Comparison of ENCODE assay signal across 11 cellular contexts in the genomic region with DNA sequence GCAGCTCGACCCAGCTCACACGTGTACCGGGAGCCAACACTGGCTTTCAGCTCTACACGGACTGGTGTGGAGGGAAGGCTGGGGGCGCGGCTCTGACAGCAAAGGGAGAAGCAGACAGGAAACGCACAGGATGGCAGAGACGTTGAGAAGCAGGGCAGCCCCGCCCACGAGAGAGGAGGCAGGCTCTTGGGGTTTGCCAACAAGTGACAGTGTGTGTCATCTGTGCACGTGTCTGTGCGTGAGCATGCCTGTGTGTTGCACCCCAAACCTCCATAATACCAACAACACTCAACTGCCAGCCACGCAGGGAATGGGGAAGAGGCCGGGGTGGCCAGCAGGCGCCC.
DNase-seq lines count a peak whose midpoint lies in the region; ATAC-seq, FAIRE-seq and TF ChIP-seq lines count a peak whose summit lies in the region.
"Had no signal": no experiment of that assay in that cellular context is flagged by ENCODE, and none has a peak within 500 bp of the region (broad histone marks: within the 10 kb centered on the region; RNA-seq: fewer than 3 reads in every experiment).

No MANE protein-coding gene starts in this region.

- FAIRE-seq in urothelium cell line (lab: Jason Lieb, UNC): no peak

- H3K27me3 ChIP-seq in colonic mucosa: no peaks in the 10 kb centered on the region

- POLR2A ChIA-PET in activated CD4-positive, alpha-beta T cell treated with anti-CD3 and anti-CD28 coated beads, Interleukin-2, amount 10 ng/mL, durations not matched to agents 7 days and 5 days (lab: Charles Lee): interaction anchor here (1.0 kb wide), 1 partner anchor 34 kb away, joined by 3 read pairs; no protein-coding TSS in a partner anchor

- H3K9me3 Mint-ChIP-seq in activated CD4-positive, alpha-beta T cell treated with anti-CD3 and anti-CD28 coated beads, Interleukin-2, amount 10 ng/mL, durations not matched to agents 7 days and 5 days: peaks cover 17% of the 10 kb centered on the region

- CTCF ChIA-PET in activated CD4-positive, alpha-beta T cell treated with anti-CD3 and anti-CD28 coated beads, Interleukin-2, amount 10 ng/mL, durations not matched to agents 7 days and 5 days (lab: Charles Lee): interaction anchor here (1.0 kb wide), 2 partner anchors 11 to 19 kb away, joined by 3 read pairs; no protein-coding TSS in a partner anchor

- no peak overlapping the region for H3K9ac ChIP-seq in colonic mucosa (ENCODE audit: low read depth in 2 of 2, low read length in 2 of 2)

- H3K27ac Mint-ChIP-seq in activated CD4-positive, alpha-beta T cell treated with anti-CD3 and anti-CD28 coated beads, Interleukin-2, amount 10 ng/mL, durations not matched to agents 7 days and 5 days: peak overlapping the region; percentile 96

- peaks cover 43% of the 10 kb centered on the region for H3K36me3 Mint-ChIP-seq in activated CD4-positive, alpha-beta T cell treated with anti-CD3 and anti-CD28 coated beads, Interleukin-2, amount 10 ng/mL, durations not matched to agents 7 days and 5 days (ENCODE audit: low read depth)

- peak overlapping the region; percentile 81 for H3K4me3 Mint-ChIP-seq in activated CD4-positive, alpha-beta T cell treated with anti-CD3 and anti-CD28 coated beads, Interleukin-2, amount 10 ng/mL, durations not matched to agents 7 days and 5 days
- H3K4me3 Mint-ChIP-seq: brain had no signal

- H3K36me3 ChIP-seq in colonic mucosa: no peaks in the 10 kb centered on the region

- DNase-seq in GM04503 (ENCODE audit: low read depth) (peak; percentile 5), colonic mucosa (peak; percentile 37), urothelium cell line (ENCODE audit: low spot score) (no peak), midbrain (lab: John Stamatoyannopoulos, UW) (no peak)
- peak; percentile 94 for DNase-seq in activated CD4-positive, alpha-beta T cell treated with anti-CD3 and anti-CD28 coated beads, Interleukin-2, amount 10 ng/mL, durations not matched to agents 7 days and 5 days
- peak; percentile 77 to 87 for DNase-seq in stimulated activated CD4-positive, alpha-beta T cell treated with anti-CD3 and anti-CD28 coated beads, Interleukin-4, amount 100 ng/mL, for 48 hours (ENCODE audit: low read depth in 2 of 2)
- DNase-seq: NCI-H2107 had no signal

- peaks cover 34% of the 10 kb centered on the region for H3K4me1 Mint-ChIP-seq in activated CD4-positive, alpha-beta T cell treated with anti-CD3 and anti-CD28 coated beads, Interleukin-2, amount 10 ng/mL, durations not matched to agents 7 days and 5 days
- H3K4me1 Mint-ChIP-seq: brain had no signal

- ATAC-seq in HG02884 (IDR thresholded peaks at IDR 0.05; ENCODE audit: unreplicated experiment) (no peak), HG02870 (IDR thresholded peaks at IDR 0.05; ENCODE audit: unreplicated experiment) (no peak)
- ATAC-seq: HCT116 had no signal

- no peak for TF ChIP-seq CTCF in colonic mucosa (IDR thresholded peaks at IDR 0.05)

- no peak overlapping the region for H3K4me3 ChIP-seq in colonic mucosa

- no peak overlapping the region for H3K27ac ChIP-seq in colonic mucosa

- intact Hi-C loops in colonic mucosa (cut with DNase I): no loop called here

- no peaks in the 10 kb centered on the region for H3K27me3 Mint-ChIP-seq in activated CD4-positive, alpha-beta T cell treated with anti-CD3 and anti-CD28 coated beads, Interleukin-2, amount 10 ng/mL, durations not matched to agents 7 days and 5 days
- H3K27me3 Mint-ChIP-seq: brain had no signal

- no peaks in the 10 kb centered on the region for H3K4me1 ChIP-seq in colonic mucosa

- no peaks in the 10 kb centered on the region for H3K9me3 ChIP-seq in colonic mucosa

Comparison
In these comparisons a context has a peak if more than half of its experiments do, and no peak if none do; other contexts are left out.
1. DNase-seq: peak in GM04503 (single experiment), activated CD4-positive, alpha-beta T cell treated with anti-CD3 and anti-CD28 coated beads, Interleukin-2, amount 10 ng/mL, durations not matched to agents 7 days and 5 days (single experiment), colonic mucosa (single experiment) and stimulated activated CD4-positive, alpha-beta T cell treated with anti-CD3 and anti-CD28 coated beads, Interleukin-4, amount 100 ng/mL, for 48 hours (2 of 2); none in urothelium cell line (single experiment) and midbrain (single experiment).